ENCODE assay signal across 17 cellular contexts in the genomic region with DNA sequence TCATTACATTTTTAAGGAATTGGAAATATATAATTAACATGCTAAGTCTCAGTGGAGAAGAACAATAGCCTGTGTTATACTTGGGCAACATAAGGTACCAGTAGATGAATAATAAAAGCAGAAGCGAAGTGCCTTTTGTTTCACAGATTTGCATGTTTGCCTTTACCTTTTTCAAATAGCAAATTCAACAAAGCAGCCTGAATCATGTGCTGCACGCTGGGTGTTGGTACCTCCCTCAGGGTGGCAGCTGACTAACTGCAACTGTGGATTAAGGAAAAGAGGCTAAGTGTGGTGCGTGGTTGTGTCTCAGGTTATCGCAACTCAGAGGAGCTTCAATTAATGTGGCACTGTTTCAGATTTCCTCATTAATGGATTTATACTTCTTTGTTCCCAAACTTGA.
DNase-seq lines count a peak whose midpoint lies in the region; TF ChIP-seq lines count a peak whose summit lies in the region.
"Had no signal": no experiment of that assay in that cellular context is flagged by ENCODE, and none has a peak within 500 bp of the region (broad histone marks: within the 10 kb centered on the region; RNA-seq: fewer than 3 reads in every experiment).

No MANE protein-coding gene starts in this region.

- no peak overlapping the region for H3K4me3 ChIP-seq in epithelial cell of esophagus (ENCODE audit: low read length)
- no peak overlapping the region for H3K4me3 ChIP-seq in retinal pigment epithelial cell (ENCODE audit: low read length)
- H3K4me3 ChIP-seq in effector memory CD4-positive, alpha-beta T cell (ENCODE audit: insufficient read depth, low read depth, low read length, poor library complexity, severe bottlenecking): no peak overlapping the region

- H3K9me3 ChIP-seq in effector memory CD4-positive, alpha-beta T cell (ENCODE audit: control insufficient read depth, low read length): no peaks in the 10 kb centered on the region

- H3K36me3 ChIP-seq in effector memory CD4-positive, alpha-beta T cell (ENCODE audit: control insufficient read depth, insufficient read depth, low read length): peaks cover 5% of the 10 kb centered on the region

- no peaks in the 10 kb centered on the region for H3K27me3 ChIP-seq in effector memory CD4-positive, alpha-beta T cell (replicated peaks; ENCODE audit: control insufficient read depth, insufficient read depth, low read length, poor library complexity, severe bottlenecking)

- no peak for TF ChIP-seq CTCF in epithelial cell of esophagus (IDR thresholded peaks at IDR 0.05; ENCODE audit: insufficient read depth, low read depth, low read length, missing control alignments)
- TF ChIP-seq CTCF in retinal pigment epithelial cell (conservative IDR thresholded peaks at IDR 0.05; ENCODE audit: low read depth, low read length): no peak

- H3K4me1 ChIP-seq in effector memory CD4-positive, alpha-beta T cell (ENCODE audit: control insufficient read depth, insufficient read depth, low read length, poor library complexity, severe bottlenecking): no peaks in the 10 kb centered on the region

- no peak overlapping the region for H3K27ac ChIP-seq in effector memory CD4-positive, alpha-beta T cell (ENCODE audit: insufficient read depth, low read length, poor library complexity, severe bottlenecking)

- DNase-seq in NCI-H345 (lab: John Stamatoyannopoulos, UW) (peak; percentile 29), NCI-H345 treated with DMSO at 0.1 percent for 48 hours (lab: John Stamatoyannopoulos, UW; ENCODE audit: unreplicated experiment) (no peak), NCI-H2081 treated with DMSO at 0.1 percent for 48 hours (lab: John Stamatoyannopoulos, UW) (peak; percentile 14), epithelial cell of esophagus (ENCODE audit: low read depth) (peak; percentile 48), retinal pigment epithelial cell (ENCODE audit: low read depth) (peak; percentile 30), glomerular visceral epithelial cell (ENCODE audit: extremely low spot score) (no peak)
- no peak for DNase-seq in activated CD4-positive, CD25-positive, alpha-beta regulatory T cell (lab: John Stamatoyannopoulos, UW)
- DNase-seq in effector memory CD4-positive, alpha-beta T cell: no peak
- DNase-seq: 8988T; CD4-positive, alpha-beta memory T cell; DMS79; Kasumi-1; NCI-H1105; NCI-H2029 treated with DMSO at 0.1 percent for 48 hours; NCI-H524 treated with DMSO at 0.1 percent for 48 hours; RPMI8226; SIG-M5 had no signal

Comparison
In these comparisons a context has a peak if more than half of its experiments do, and no peak if none do; other contexts are left out.
1. DNase-seq: peak in NCI-H345 (single experiment), NCI-H2081 treated with DMSO at 0.1 percent for 48 hours (single experiment), epithelial cell of esophagus (single experiment) and retinal pigment epithelial cell (single experiment); none in NCI-H345 treated with DMSO at 0.1 percent for 48 hours (single experiment), activated CD4-positive, CD25-positive, alpha-beta regulatory T cell (0 of 4), glomerular visceral epithelial cell (single experiment) and effector memory CD4-positive, alpha-beta T cell (0 of 3).